Comparison of ENCODE assay signal across 19 cellular contexts in the genomic region with DNA sequence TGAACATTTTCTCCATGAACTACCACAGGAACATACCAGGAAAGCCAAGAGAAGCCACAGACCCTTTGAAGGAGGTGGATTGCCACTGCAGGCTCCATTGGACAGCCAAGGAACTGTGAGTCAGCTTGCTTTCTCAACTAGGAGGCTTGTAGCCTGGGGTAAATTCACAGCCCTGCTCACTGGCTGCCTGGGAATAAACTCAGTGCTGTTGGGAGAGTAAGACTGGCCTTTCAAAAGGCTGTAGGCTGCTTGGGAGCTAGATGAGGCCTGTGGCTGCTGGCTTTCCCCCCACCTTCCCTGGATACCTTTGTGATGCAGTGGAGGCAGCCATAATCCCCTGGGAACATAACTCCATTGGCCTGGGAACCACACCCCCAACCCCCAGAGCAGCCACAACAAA.
DNase-seq lines count a peak whose midpoint lies in the region; ATAC-seq, FAIRE-seq and TF ChIP-seq lines count a peak whose summit lies in the region.
"Had no signal": no experiment of that assay in that cellular context is flagged by ENCODE, and none has a peak within 500 bp of the region (broad histone marks: within the 10 kb centered on the region; RNA-seq: fewer than 3 reads in every experiment).

No MANE protein-coding gene starts in this region.

- H3K18ac ChIP-seq in IMR-90 (ENCODE audit: low read depth, low read length), result no peak overlapping the region

- H4K8ac ChIP-seq in IMR-90 (ENCODE audit: low read depth in 2 of 2, low read length in 2 of 2), result no peak overlapping the region

- H4K20me1 ChIP-seq in IMR-90 (ENCODE audit: insufficient read depth, low read length) (no peaks in the 10 kb centered on the region), keratinocyte (ENCODE audit: control insufficient read depth, extremely low read depth, insufficient read depth, low read length) (no peaks in the 10 kb centered on the region)

- dilution Hi-C loops in IMR-90 (cut with HindIII; ENCODE audit: low sequenced_read_pairs, unreplicated experiment), result no loop called here
- dilution Hi-C loops in keratinocyte (cut with MboI; ENCODE audit: extremely low pct_ligation_motif_present, low sequenced_read_pairs), result no loop called here

- H3K4me1 Mint-ChIP-seq in activated T-cell treated with anti-CD3 and anti-CD28 coated beads, Interleukin-2, amount 50 U/mL, for 24 hours (ENCODE audit: low read depth), result no peaks in the 10 kb centered on the region

- peak; percentile 92 for FAIRE-seq in keratinocyte (lab: Jason Lieb, UNC)
- FAIRE-seq: GM12878, TTC549 had no signal

- in situ Hi-C loops in IMR-90 (cut with MboI; ENCODE audit: low sequenced_read_pairs), result no loop called here

- no peak overlapping the region for H2BK120ac ChIP-seq in IMR-90 (ENCODE audit: low read depth, low read length)

- H3K36me3 ChIP-seq in IMR-90 (ENCODE audit: control insufficient read depth, insufficient read depth, low read length), result no peaks in the 10 kb centered on the region
- no peaks in the 10 kb centered on the region for H3K36me3 ChIP-seq in keratinocyte (ENCODE audit: control insufficient read depth in 2 of 2, extremely low read depth in 1 of 2, insufficient read depth in 2 of 2, low read length in 2 of 2)
- H3K36me3 ChIP-seq: cardiac muscle cell, tibial artery had no signal

- H4K5ac ChIP-seq in IMR-90 (ENCODE audit: low read depth, low read length), result no peak overlapping the region

- H3K27me3 ChIP-seq in IMR-90 (ENCODE audit: control insufficient read depth, insufficient read depth, low read length) (no peaks in the 10 kb centered on the region), keratinocyte (ENCODE audit: control insufficient read depth, extremely low read depth, insufficient read depth, low read length) (no peaks in the 10 kb centered on the region)
- H3K27me3 ChIP-seq: cardiac muscle cell, tibial artery had no signal

- H3K9me1 ChIP-seq in IMR-90 (ENCODE audit: insufficient read depth, low read length) (no peaks in the 10 kb centered on the region), keratinocyte (ENCODE audit: control insufficient read depth, extremely low read depth, insufficient read depth, low read length) (no peaks in the 10 kb centered on the region)

- H3K9me3 Mint-ChIP-seq in activated T-cell treated with anti-CD3 and anti-CD28 coated beads, Interleukin-2, amount 50 U/mL, for 24 hours, result peaks cover 28% of the 10 kb centered on the region

- H3K79me1 ChIP-seq in IMR-90 (ENCODE audit: low read depth in 1 of 2, low read length in 2 of 2), result no peaks in the 10 kb centered on the region

- no peaks in the 10 kb centered on the region for H3K79me2 ChIP-seq in keratinocyte (ENCODE audit: control insufficient read depth, insufficient read depth, low read length)

- H3K14ac ChIP-seq in IMR-90 (replicated peaks; ENCODE audit: low read depth, low read length), result no peak overlapping the region

- H2AFZ ChIP-seq in IMR-90 (replicated peaks; ENCODE audit: low read length, poor library complexity) (peak overlapping the region; percentile 5), keratinocyte (ENCODE audit: control insufficient read depth, low read length) (peak overlapping the region; percentile 73)

- no peak overlapping the region for H3K56ac ChIP-seq in IMR-90 (ENCODE audit: extremely low read depth, insufficient read depth, low read length)

- H2BK5ac ChIP-seq in IMR-90 (ENCODE audit: low read depth, low read length, poor library complexity, severe bottlenecking), result no peak overlapping the region

- BruUV-seq in IMR-90 (replicated peaks; lab: Mats Ljungman, UMichigan), result no TSS peak

- H3K9ac ChIP-seq in IMR-90 (ENCODE audit: low read depth, low read length) (no peak overlapping the region), keratinocyte (ENCODE audit: control insufficient read depth, extremely low read depth, insufficient read depth, low read length) (no peak overlapping the region)
- H3K9ac ChIP-seq: KMS-11 had no signal

- H2BK20ac ChIP-seq in IMR-90 (ENCODE audit: low read depth, low read length), result no peak overlapping the region

- no peaks in the 10 kb centered on the region for H3K4me1 ChIP-seq in IMR-90 (ENCODE audit: control insufficient read depth, insufficient read depth, low read length)
- peaks cover 11% of the 10 kb centered on the region for H3K4me1 ChIP-seq in keratinocyte (ENCODE audit: control insufficient read depth, extremely low read depth, insufficient read depth, low read length)
- H3K4me1 ChIP-seq: tibial artery had no signal

- no peak overlapping the region for H2BK15ac ChIP-seq in IMR-90 (ENCODE audit: low read depth, low read length)

- peak; percentile 32 for DNase-seq in AG09319 (ENCODE audit: extremely low read depth, low read depth)
- peak; percentile 83 for DNase-seq in IMR-90
- peak; percentile 76 for DNase-seq in choroid plexus epithelial cell (ENCODE audit: low read depth)
- peak; percentile 40 for DNase-seq in keratinocyte (ENCODE audit: low read depth, low spot score)
- DNase-seq in HPDE6-E6E7 (ENCODE audit: extremely low spot score), result no peak
- DNase-seq in Ammon's horn (ENCODE audit: low spot score), result no peak
- DNase-seq in activated T-cell treated with anti-CD3 and anti-CD28 coated beads, Interleukin-2, amount 50 U/mL, for 24 hours, result no peak
- DNase-seq: ACHN; activated CD8-positive, alpha-beta T cell treated with anti-CD3 and anti-CD28 coated beads, Interleukin-2, amount 10 ng/mL, durations not matched to agents 7 days and 5 days; activated effector memory CD4-positive, alpha-beta T cell treated with Interleukin-2 at 50 U/mL for 16 hours; NCI-H187 treated with DMSO at 0.1 percent for 48 hours; NCI-H774; posterior cingulate gyrus; tibial artery had no signal

- intact Hi-C loops in IMR-90 (cut with micrococcal nuclease), result no loop called here

- no peak for TF ChIP-seq CTCF in AG09319 (IDR thresholded peaks at IDR 0.05; ENCODE audit: low read depth, low read length)
- TF ChIP-seq CTCF in IMR-90 (conservative IDR thresholded peaks at IDR 0.05; ENCODE audit: low read depth, low read length), result no peak
- no peak for TF ChIP-seq CTCF in choroid plexus epithelial cell (conservative IDR thresholded peaks at IDR 0.05; ENCODE audit: low read depth, low read length)
- TF ChIP-seq CTCF in keratinocyte (optimal IDR thresholded peaks at IDR 0.05 in 1 of 3, IDR thresholded peaks at IDR 0.05 in 1 of 3, conservative IDR thresholded peaks at IDR 0.05 in 1 of 3; ENCODE audit: extremely low read depth in 1 of 3, insufficient read depth in 2 of 3, low read length in 3 of 3), result no peak

- H3K27ac Mint-ChIP-seq in activated T-cell treated with anti-CD3 and anti-CD28 coated beads, Interleukin-2, amount 50 U/mL, for 24 hours, result no peak overlapping the region
- H3K27ac Mint-ChIP-seq: activated CD8-positive, alpha-beta T cell treated with anti-CD3 and anti-CD28 coated beads, Interleukin-2, amount 10 ng/mL, durations not matched to agents 7 days and 5 days had no signal

- H3K27ac ChIP-seq in IMR-90 (ENCODE audit: insufficient read depth, low read length), result no peak overlapping the region
- peak overlapping the region; percentile 58 for H3K27ac ChIP-seq in keratinocyte (ENCODE audit: control insufficient read depth, insufficient read depth, low read length)
- H3K27ac ChIP-seq: cardiac muscle cell, KMS-11, tibial artery had no signal

- CTCF ChIA-PET in IMR-90 (lab: Yijun Ruan, JAX), result no interaction called here

- no peak overlapping the region for H3K4me2 ChIP-seq in IMR-90 (ENCODE audit: low read depth, low read length)
- H3K4me2 ChIP-seq in keratinocyte (ENCODE audit: control insufficient read depth, extremely low read depth, insufficient read depth, low read depth, low read length), result peak overlapping the region; percentile 32
- H3K4me2 ChIP-seq: KMS-11 had no signal

- H3K4me3 Mint-ChIP-seq in activated T-cell treated with anti-CD3 and anti-CD28 coated beads, Interleukin-2, amount 50 U/mL, for 24 hours, result no peak overlapping the region
- H3K4me3 Mint-ChIP-seq: activated CD8-positive, alpha-beta T cell treated with anti-CD3 and anti-CD28 coated beads, Interleukin-2, amount 10 ng/mL, durations not matched to agents 7 days and 5 days had no signal

- H3K4me3 ChIP-seq in IMR-90 (ENCODE audit: insufficient read depth, low read depth, low read length), result no peak overlapping the region
- no peak overlapping the region for H3K4me3 ChIP-seq in choroid plexus epithelial cell (ENCODE audit: low read depth, low read length)
- H3K4me3 ChIP-seq in keratinocyte (ENCODE audit: control insufficient read depth in 2 of 3, extremely low read depth in 1 of 3, insufficient read depth in 2 of 3, low read depth in 1 of 3, low read length in 3 of 3), result no peak overlapping the region
- H3K4me3 ChIP-seq: cardiac muscle cell, GM12878, tibial artery had no signal

- ATAC-seq in IMR-90 (ENCODE audit: low read depth), result peak; percentile 93
- no peak for ATAC-seq in GM21381 (IDR thresholded peaks at IDR 0.05; ENCODE audit: unreplicated experiment)
- ATAC-seq: activated CD8-positive, alpha-beta T cell treated with anti-CD3 and anti-CD28 coated beads, Interleukin-2, amount 10 ng/mL, durations not matched to agents 7 days and 5 days; GM12878 had no signal

- H3K4ac ChIP-seq in IMR-90 (ENCODE audit: low read depth, low read length), result no peak overlapping the region

- H3K9me3 ChIP-seq in IMR-90 (ENCODE audit: control insufficient read depth, insufficient read depth, low read length) (no peaks in the 10 kb centered on the region), keratinocyte (ENCODE audit: control insufficient read depth, low read depth, low read length) (no peaks in the 10 kb centered on the region)

- H4K91ac ChIP-seq in IMR-90 (ENCODE audit: insufficient read depth, low read depth, low read length), result no peak overlapping the region

- no peak for TF ChIP-seq POLR2A in IMR-90 (IDR thresholded peaks at IDR 0.05; ENCODE audit: low read depth, low read length)

- no peak for TF ChIP-seq RAD21 in IMR-90 (IDR thresholded peaks at IDR 0.05; ENCODE audit: low read length)

- H2AK9ac ChIP-seq in IMR-90 (replicated peaks; ENCODE audit: low read depth, low read length, poor library complexity), result no peak overlapping the region

- POLR2A ChIA-PET in IMR-90 (lab: Charles Lee; ENCODE audit: unreplicated experiment), result no interaction called here

- H3K36me3 Mint-ChIP-seq in activated T-cell treated with anti-CD3 and anti-CD28 coated beads, Interleukin-2, amount 50 U/mL, for 24 hours (ENCODE audit: low read depth), result no peaks in the 10 kb centered on the region

- H2AK5ac ChIP-seq in IMR-90 (ENCODE audit: low read depth, low read length), result no peak overlapping the region

- H3K27me3 Mint-ChIP-seq in activated T-cell treated with anti-CD3 and anti-CD28 coated beads, Interleukin-2, amount 50 U/mL, for 24 hours, result peaks cover 11% of the 10 kb centered on the region

- no peak overlapping the region for H3K23ac ChIP-seq in IMR-90 (ENCODE audit: low read depth, low read length)

TF ChIP-seq in IMR-90, 13 proteins besides CTCF, POLR2A, EP300 and RAD21:
- TF ChIP-seq NFE2L2 (IDR thresholded peaks at IDR 0.05; ENCODE audit: low read depth, low read length), result no peak
- TF ChIP-seq SMC3 (IDR thresholded peaks at IDR 0.05; ENCODE audit: low read depth, low read length), result no peak
- TF ChIP-seq BHLHE40 (IDR thresholded peaks at IDR 0.05; ENCODE audit: low read depth, low read length), result no peak
- TF ChIP-seq FOS (IDR thresholded peaks at IDR 0.05; ENCODE audit: low read depth, low read length), result no peak

Comparison
In these comparisons a context has a peak if more than half of its experiments do, and no peak if none do; other contexts are left out.
1. DNase-seq: peak in AG09319 (single experiment), IMR-90 (single experiment), choroid plexus epithelial cell (single experiment) and keratinocyte (single experiment); none in HPDE6-E6E7 (single experiment), Ammon's horn (single experiment) and activated T-cell treated with anti-CD3 and anti-CD28 coated beads, Interleukin-2, amount 50 U/mL, for 24 hours (single experiment).